Comparison of ENCODE assay signal across 8 cellular contexts in genomic region chr6:28142446-28142845, GRCh38. TPM values are rescaled to one million over a fixed set of nuclear protein-coding genes. Genes with fewer than 3 reads are reported as not detected.
DNase-seq lines count a peak whose midpoint lies in the region; ATAC-seq and TF ChIP-seq lines count a peak whose summit lies in the region.

No MANE protein-coding gene starts in this region.

- intact Hi-C loops in esophagus squamous epithelium (cut with DNase I): no loop called here
- intact Hi-C loops in prostate gland (cut with DNase I): loop anchor here (5.0 kb wide), 1 partner anchor 85 kb away; the partner anchor contains the start of gene ZSCAN9

- H3K4me1 ChIP-seq in SJCRH30 (peaks cover 6% of the 10 kb centered on the region), esophagus squamous epithelium (peaks cover 0 to 43% (median 29%) of the 10 kb centered on the region in 3 donors), prostate gland (replicated peaks) (peaks cover 4% of the 10 kb centered on the region)

- no peaks in the 10 kb centered on the region for H3K27me3 ChIP-seq in SJCRH30
- H3K27me3 ChIP-seq in esophagus squamous epithelium: no peaks in the 10 kb centered on the region
- no peaks in the 10 kb centered on the region for H3K27me3 ChIP-seq in prostate gland (replicated peaks; ENCODE audit: insufficient read depth)

- H3K36me3 ChIP-seq in SJCRH30: peaks cover 19% of the 10 kb centered on the region; the same call in 1 of the 2 replicates
- peaks cover 0 to 27% (median 0%) of the 10 kb centered on the region in 3 donors for H3K36me3 ChIP-seq in esophagus squamous epithelium
- H3K36me3 ChIP-seq in prostate gland: no peaks in the 10 kb centered on the region

- TF ChIP-seq POLR2A in esophagus squamous epithelium (IDR thresholded peaks at IDR 0.05) (no peak), prostate gland (IDR thresholded peaks at IDR 0.05) (no peak)

- DNase-seq in GM12864 (ENCODE audit: low read depth): no peak
- no peak for DNase-seq in SJCRH30
- DNase-seq in esophagus squamous epithelium (lab: John Stamatoyannopoulos, UW): no peak
- no peak for DNase-seq in prostate gland (ENCODE audit: low spot score)
- no peak for DNase-seq in NCI-H2196 treated with DMSO at 0.1 percent for 48 hours (lab: John Stamatoyannopoulos, UW; ENCODE audit: unreplicated experiment)

- peak overlapping the region; percentile 98 for H3K4me3 ChIP-seq in GM12864 (ENCODE audit: low read depth, low read length)
- peak overlapping the region; percentile 80 for H3K4me3 ChIP-seq in SJCRH30
- peak overlapping the region; percentile 51 to 90 (median 74) for H3K4me3 ChIP-seq in esophagus squamous epithelium
- peak overlapping the region; percentile 68 to 72 for H3K4me3 ChIP-seq in prostate gland

- 6 to 13% methylated on average over 4 of the region's 4 CpGs for WGBS in esophagus squamous epithelium, 2 donors
- WGBS in prostate gland: 18% methylated on average over 4 of the region's 4 CpGs

- ATAC-seq in HG02970 (IDR thresholded peaks at IDR 0.05; ENCODE audit: low FRiP score, unreplicated experiment) (no peak), GM21737 (IDR thresholded peaks at IDR 0.05; ENCODE audit: unreplicated experiment) (no peak), GM18520 (IDR thresholded peaks at IDR 0.05; ENCODE audit: unreplicated experiment) (no peak)

- no peaks in the 10 kb centered on the region for H3K9me3 ChIP-seq in SJCRH30 (replicated peaks)
- no peaks in the 10 kb centered on the region for H3K9me3 ChIP-seq in esophagus squamous epithelium
- H3K9me3 ChIP-seq in prostate gland: no peaks in the 10 kb centered on the region

- H3K27ac ChIP-seq in SJCRH30 (peak overlapping the region; percentile 61; the same call in 1 of the 2 replicates), esophagus squamous epithelium (peak overlapping the region in 2 of 4 donors; percentile 51 to 74), prostate gland (peak overlapping the region in 1 of 2 donors; percentile 74)

- TF ChIP-seq CTCF in GM12864 (IDR thresholded peaks at IDR 0.05; ENCODE audit: low read depth, low read length, missing control alignments) (no peak), esophagus squamous epithelium (IDR thresholded peaks at IDR 0.05) (no peak), prostate gland (IDR thresholded peaks at IDR 0.05) (no peak)

RNA-seq across cellular contexts. Expression of gene ZKSCAN8, which starts 0.8 kb away (rescaled TPM):
- total RNA-seq in SJCRH30 (2014; rRNA removed; shearing (Covaris generic)): 22.4 and 24.6 TPM in 2 replicates
- total RNA-seq in esophagus squamous epithelium (10 to 100 TPM in 1 of 4 donors, 1 to 10 TPM in 3; 2.2 to 17.5 (median 5.9) TPM), prostate gland (10 to 100 TPM; 20.5 to 39.4 TPM)

RNA-seq across cellular contexts. Expression of gene ZSCAN16, which starts 18.0 kb away (rescaled TPM):
- total RNA-seq in SJCRH30 (2014; rRNA removed; shearing (Covaris generic)): 2.9 and 4.6 TPM in 2 replicates
- total RNA-seq in esophagus squamous epithelium (1 to 10 TPM; 2.8 to 4.4 (median 3.6) TPM), prostate gland (1 to 10 TPM; 5.3 TPM)
